ENCODE assay signal across 2 cellular contexts in genomic region chr14:104592292-104592672, GRCh38.
A peak's percentile ranks its signal among the peaks of the same experiment; 100 is the strongest.
TF ChIP-seq lines count a peak whose summit lies in the region.

No MANE protein-coding gene starts in this region.

TF ChIP-seq in HEK293T, 16 proteins besides CTCF, POLR2A, EP300 and RAD21:
- TF ChIP-seq FOXK2 (IDR thresholded peaks at IDR 0.05) (no peak), FOXM1 (IDR thresholded peaks at IDR 0.05; ENCODE audit: borderline replicate concordance) (no peak), TARDBP (IDR thresholded peaks at IDR 0.05) (peak; percentile 50), PKNOX1 (IDR thresholded peaks at IDR 0.05) (no peak)

TF ChIP-seq in K562, 482 proteins besides CTCF, POLR2A, EP300 and RAD21:
- TF ChIP-seq PRMT5 (CRISPR knock-in tag; IDR thresholded peaks at IDR 0.05) (no peak), ZBTB43 (CRISPR knock-in tag; IDR thresholded peaks at IDR 0.05) (peak; percentile 67; the same call in 1 of the 2 replicates), IRF2 (CRISPR knock-in tag; IDR thresholded peaks at IDR 0.05) (no peak)
